8 cellular contexts compared by ENCODE assay signal in genomic region chr14:22979748-22980392, GRCh38. TPM values are rescaled to one million over a fixed set of nuclear protein-coding genes. Genes with fewer than 3 reads are reported as not detected.
A peak's percentile ranks its signal among the peaks of the same experiment; 100 is the strongest.
DNase-seq lines count a peak whose midpoint lies in the region; ATAC-seq and TF ChIP-seq lines count a peak whose summit lies in the region.

No MANE protein-coding gene starts in this region.

- ATAC-seq in HG03520 (IDR thresholded peaks at IDR 0.05; ENCODE audit: unreplicated experiment): no peak

- H3K27ac Mint-ChIP-seq in CD4-positive, alpha-beta memory T cell: peak overlapping the region in 6 of 7 donors; percentile 18 to 85 (median 56)

- peak overlapping the region; percentile 12 for H3K27ac ChIP-seq in CD4-positive, alpha-beta memory T cell (ENCODE audit: low read depth, low read length)
- no peak overlapping the region for H3K27ac ChIP-seq in OCI-LY3 (ENCODE audit: low read length)
- peak overlapping the region; percentile 100 for H3K27ac ChIP-seq in epithelial cell of prostate

- H3K4me1 ChIP-seq in CD4-positive, alpha-beta memory T cell (ENCODE audit: insufficient read depth, low read length): peaks cover 19% of the 10 kb centered on the region
- H3K4me1 ChIP-seq in OCI-LY3 (ENCODE audit: low read length) (peaks cover 5% of the 10 kb centered on the region), neuron (ENCODE audit: insufficient read depth, low read length) (peaks cover 53% of the 10 kb centered on the region)

- H3K9ac ChIP-seq in OCI-LY3 (ENCODE audit: low read length): no peak overlapping the region

- H3K4me2 ChIP-seq in OCI-LY3 (ENCODE audit: low read length): peak overlapping the region; percentile 31; the same call in 1 of the 2 replicates

- DNase-seq in CD4-positive, alpha-beta memory T cell: no peak
- DNase-seq in epithelial cell of prostate (ENCODE audit: low read depth, low spot score) (no peak), NCI-H1417 (lab: John Stamatoyannopoulos, UW) (no peak)
- no peak for DNase-seq in stimulated activated naive CD4-positive, alpha-beta T cell treated with Interleukin-2 at 50 U/mL for 16 hours (lab: John Stamatoyannopoulos, UW)
- no peak for DNase-seq in stimulated activated CD4-positive, alpha-beta T cell treated with anti-CD3 and anti-CD28 coated beads, Interleukin-4, amount 100 ng/mL, for 4 hours

- H3K4me3 Mint-ChIP-seq in CD4-positive, alpha-beta memory T cell: peak overlapping the region; percentile 52 to 80 (median 72)

- no peak overlapping the region for H3K4me3 ChIP-seq in CD4-positive, alpha-beta memory T cell (ENCODE audit: low read length in 2 of 2)
- H3K4me3 ChIP-seq in OCI-LY3 (ENCODE audit: low read length) (peak overlapping the region; percentile 53), neuron (ENCODE audit: low read length) (peak overlapping the region; percentile 89)

- CTCF ChIA-PET in CD4-positive, alpha-beta memory T cell (lab: Charles Lee; ENCODE audit: partially characterized antibody): interaction anchor here (10.2 to 38.6 kb wide), 2 partner anchors 13 to 80 kb away, joined by 395 to 1070 read pairs; partner anchors contain the start of genes CDH24 and HAUS4

- no peaks in the 10 kb centered on the region for H3K36me3 ChIP-seq in CD4-positive, alpha-beta memory T cell (ENCODE audit: insufficient read depth, low read length)
- no peaks in the 10 kb centered on the region for H3K36me3 ChIP-seq in OCI-LY3 (replicated peaks; ENCODE audit: low read depth, low read length)
- peaks cover 40% of the 10 kb centered on the region for H3K36me3 ChIP-seq in neuron (ENCODE audit: insufficient read depth, low read length)

- no peaks in the 10 kb centered on the region for H3K9me3 ChIP-seq in CD4-positive, alpha-beta memory T cell (ENCODE audit: control insufficient read depth in 1 of 2, low read length in 2 of 2)
- H3K9me3 ChIP-seq in OCI-LY3 (ENCODE audit: insufficient read depth, low read length) (no peaks in the 10 kb centered on the region), neuron (ENCODE audit: low read length) (no peaks in the 10 kb centered on the region)

- no peaks in the 10 kb centered on the region for H3K36me3 Mint-ChIP-seq in CD4-positive, alpha-beta memory T cell

- no peaks in the 10 kb centered on the region for H3K79me2 ChIP-seq in OCI-LY3 (ENCODE audit: low read length)

- no peak for TF ChIP-seq CTCF in OCI-LY3 (IDR thresholded peaks at IDR 0.05; ENCODE audit: low read depth, low read length)

- H2AFZ ChIP-seq in OCI-LY3 (ENCODE audit: low read depth, low read length): peak overlapping the region; percentile 77; the same call in 1 of the 2 replicates
- H2AFZ ChIP-seq in neuron (ENCODE audit: low read depth, low read length): no peak overlapping the region

- H4K20me1 ChIP-seq in OCI-LY3 (ENCODE audit: insufficient read depth, low read length): no peaks in the 10 kb centered on the region

- H3K4me1 Mint-ChIP-seq in CD4-positive, alpha-beta memory T cell: peaks cover 3 to 10% (median 6%) of the 10 kb centered on the region in 4 donors

- POLR2A ChIA-PET in CD4-positive, alpha-beta memory T cell (lab: Charles Lee; ENCODE audit: partially characterized antibody): interaction anchor here (0.8 kb wide), 1 partner anchor 23 kb away, joined by 5 read pairs; the partner anchor contains the start of gene HAUS4

- H3K27me3 ChIP-seq in CD4-positive, alpha-beta memory T cell (ENCODE audit: insufficient read depth, low read length): no peaks in the 10 kb centered on the region
- no peaks in the 10 kb centered on the region for H3K27me3 ChIP-seq in OCI-LY3 (ENCODE audit: low read depth, low read length)
- H3K27me3 ChIP-seq in neuron (ENCODE audit: insufficient read depth, low read length): no peaks in the 10 kb centered on the region

- intact Hi-C loops in CD4-positive, alpha-beta memory T cell (cut with micrococcal nuclease): loop anchor here (5.0 kb wide), 1 partner anchor 108 kb away; the partner anchor contains the start of gene LRP10

- no peaks in the 10 kb centered on the region for H3K27me3 Mint-ChIP-seq in CD4-positive, alpha-beta memory T cell

- no peaks in the 10 kb centered on the region for H3K9me3 Mint-ChIP-seq in CD4-positive, alpha-beta memory T cell

RNA-seq across cellular contexts. Expression of gene AJUBA, which starts 2.5 kb away (rescaled TPM):
- 1 to 10 TPM; 2.8 to 3.9 TPM for total RNA-seq in CD4-positive, alpha-beta memory T cell
- 1 to 10 TPM in 1 of 2 donors, under 1 TPM in 1; 0.30 to 1.3 TPM for polyA plus RNA-seq in CD4-positive, alpha-beta memory T cell

RNA-seq across cellular contexts. Expression of gene HAUS4, which starts 23.0 kb away (rescaled TPM):
- total RNA-seq in CD4-positive, alpha-beta memory T cell: 10 to 100 TPM; 32.6 to 35.7 TPM
- 10 to 100 TPM; 29.1 to 31.3 TPM for polyA plus RNA-seq in CD4-positive, alpha-beta memory T cell

RNA-seq across cellular contexts. Expression of gene C14orf93, which starts 30.1 kb away (rescaled TPM):
- total RNA-seq in CD4-positive, alpha-beta memory T cell: 10 to 100 TPM; 13.2 to 13.3 TPM
- polyA plus RNA-seq in CD4-positive, alpha-beta memory T cell: 1 to 10 TPM; 6.0 to 7.9 TPM

RNA-seq across cellular contexts. Expression of gene PRMT5, which starts 50.7 kb away (rescaled TPM):
- 10 to 100 TPM; 25.8 to 30.5 TPM for total RNA-seq in CD4-positive, alpha-beta memory T cell
- 10 to 100 TPM; 50.6 to 65.1 TPM for polyA plus RNA-seq in CD4-positive, alpha-beta memory T cell

RNA-seq across cellular contexts. Expression of gene PSMB5, which starts 54.8 kb away (rescaled TPM):
- total RNA-seq in CD4-positive, alpha-beta memory T cell: 10 to 100 TPM; 31.4 to 33.6 TPM
- 10 to 100 TPM; 52.9 to 56.6 TPM for polyA plus RNA-seq in CD4-positive, alpha-beta memory T cell

Comparison
In these comparisons a context has a peak if more than half of its experiments do, and no peak if none do; other contexts are left out.
1. H3K4me3 ChIP-seq: peak in OCI-LY3 (single experiment) and neuron (single experiment); none in CD4-positive, alpha-beta memory T cell (0 of 2).